Comparison of ENCODE assay signal across 16 cellular contexts in genomic region chr14:89231426-89232113, GRCh38.
DNase-seq lines count a peak whose midpoint lies in the region; ATAC-seq, FAIRE-seq and TF ChIP-seq lines count a peak whose summit lies in the region.
"Had no signal": no experiment of that assay in that cellular context is flagged by ENCODE, and none has a peak within 500 bp of the region (broad histone marks: within the 10 kb centered on the region; RNA-seq: fewer than 3 reads in every experiment).

No MANE protein-coding gene starts in this region.

- no peak overlapping the region for H3K4me2 ChIP-seq in HepG2 (ENCODE audit: low read depth, low read length)

- H3K9me3 ChIP-seq in HepG2 (ENCODE audit: low read length) (no peaks in the 10 kb centered on the region), right lobe of liver (no peaks in the 10 kb centered on the region)
- peaks cover 0 to 3% (median 0%) of the 10 kb centered on the region in 3 experiments for H3K9me3 ChIP-seq in naive thymus-derived CD4-positive, alpha-beta T cell (ENCODE audit: control insufficient read depth in 2 of 3, low read length in 3 of 3)

- intact Hi-C loops in HepG2 (cut with micrococcal nuclease; ENCODE audit: unreplicated experiment) = loop anchor here (1.0 kb wide), 1 partner anchor 46 kb away; no protein-coding TSS in a partner anchor
- intact Hi-C loops in right lobe of liver (cut with DNase I) = no loop called here
- intact Hi-C loops in naive thymus-derived CD4-positive, alpha-beta T cell (cut with micrococcal nuclease) = no loop called here

- peaks cover 83% of the 10 kb centered on the region for H3K4me1 ChIP-seq in HepG2 (ENCODE audit: insufficient read depth, low read length)
- H3K4me1 ChIP-seq in right lobe of liver = peaks cover 0 to 19% (median 0%) of the 10 kb centered on the region in 4 donors
- H3K4me1 ChIP-seq in naive thymus-derived CD4-positive, alpha-beta T cell (ENCODE audit: control insufficient read depth in 2 of 2, insufficient read depth in 2 of 2, low read length in 2 of 2) = peaks cover 0 to 1% of the 10 kb centered on the region in 2 donors

- H3K79me2 ChIP-seq in HepG2 (ENCODE audit: insufficient read depth, low read length) = peaks cover 44% of the 10 kb centered on the region

- no peak overlapping the region for H3K9ac ChIP-seq in HepG2 (ENCODE audit: insufficient read depth, low read depth, low read length)

- H3K4me3 Mint-ChIP-seq in naive thymus-derived CD4-positive, alpha-beta T cell = peak overlapping the region in 2 of 10 donors; percentile 7
- no peak overlapping the region for H3K4me3 Mint-ChIP-seq in stimulated activated naive B cell treated with anti-CD40 and anti-IgM and Interleukin-4, amounts not matched to agents 10 μg/mL and 1 μg/mL and 100 μg/mL, for 72 hours
- H3K4me3 Mint-ChIP-seq: CD14-positive monocyte had no signal

- H3K27me3 Mint-ChIP-seq in naive thymus-derived CD4-positive, alpha-beta T cell = no peaks in the 10 kb centered on the region
- no peaks in the 10 kb centered on the region for H3K27me3 Mint-ChIP-seq in stimulated activated naive B cell treated with anti-CD40 and anti-IgM and Interleukin-4, amounts not matched to agents 10 μg/mL and 1 μg/mL and 100 μg/mL, for 72 hours

- H3K27ac ChIP-seq in HepG2 (ENCODE audit: extremely low read length, insufficient read depth, low read length) = peak overlapping the region; percentile 45
- no peak overlapping the region for H3K27ac ChIP-seq in right lobe of liver
- no peak overlapping the region for H3K27ac ChIP-seq in naive thymus-derived CD4-positive, alpha-beta T cell (ENCODE audit: low read depth, low read length)
- H3K27ac ChIP-seq: SK-N-MC had no signal

- peak overlapping the region in 5 of 9 donors; percentile 3 to 45 (median 23) for H3K27ac Mint-ChIP-seq in naive thymus-derived CD4-positive, alpha-beta T cell
- peak overlapping the region; percentile 44 for H3K27ac Mint-ChIP-seq in stimulated activated naive B cell treated with anti-CD40 and anti-IgM and Interleukin-4, amounts not matched to agents 10 μg/mL and 1 μg/mL and 100 μg/mL, for 72 hours

- TF ChIP-seq EP300 in HepG2 (IDR thresholded peaks at IDR 0.05; ENCODE audit: low read depth in 2 of 2, low read length in 2 of 2) (no peak), HepG2 (CRISPR knock-in tag; IDR thresholded peaks at IDR 0.05; ENCODE audit: borderline replicate concordance) (no peak)

- no peak overlapping the region for H2AFZ ChIP-seq in HepG2 (ENCODE audit: low read length)

- H4K20me1 ChIP-seq in HepG2 (ENCODE audit: insufficient read depth, low read length) = peaks cover 26% of the 10 kb centered on the region; the same call in 1 of the 2 replicates

- H3K4me3 ChIP-seq in HepG2 (replicated peaks in 1 of 3; ENCODE audit: insufficient read depth in 1 of 3, low read depth in 2 of 3, low read length in 3 of 3) (no peak overlapping the region), right lobe of liver (no peak overlapping the region)
- no peak overlapping the region for H3K4me3 ChIP-seq in naive thymus-derived CD4-positive, alpha-beta T cell (ENCODE audit: low read length)
- H3K4me3 ChIP-seq: SK-N-MC had no signal

- in situ Hi-C loops in HepG2 (cut with HindIII; ENCODE audit: extremely low pct_ligation_motif_present, low pct_unique_long_range_greater_than_20kb) = loop anchor here (25.0 kb wide), 1 partner anchor 681 kb away; no protein-coding TSS in a partner anchor

- BruUV-seq in HepG2 (replicated peaks; lab: Mats Ljungman, UMichigan) = no TSS peak

- TF ChIP-seq POLR2A in HepG2 (IDR thresholded peaks at IDR 0.05; ENCODE audit: insufficient read depth in 1 of 2, low read depth in 2 of 2, low read length in 2 of 2) = no peak
- no peak for TF ChIP-seq POLR2A in right lobe of liver (IDR thresholded peaks at IDR 0.05)

- CTCF ChIA-PET in HepG2 (lab: Yijun Ruan, JAX; ENCODE audit: low intra/inter-chr PET ratio, low total read pairs) = no interaction called here
- CTCF ChIA-PET in naive thymus-derived CD4-positive, alpha-beta T cell (lab: Charles Lee) = interaction anchor here (0.6 kb wide), 1 partner anchor 259 kb away, joined by 3 read pairs; no protein-coding TSS in a partner anchor

- no peak for TF ChIP-seq RAD21 in HepG2 (CRISPR knock-in tag; IDR thresholded peaks at IDR 0.05)

- POLR2A ChIA-PET in HepG2 (lab: Yijun Ruan, JAX) = interaction anchor here (2.1 kb wide), 1 partner anchor 120 kb away, joined by 5 read pairs; no protein-coding TSS in a partner anchor
- POLR2A ChIA-PET in naive thymus-derived CD4-positive, alpha-beta T cell (lab: Charles Lee) = no interaction called here

- ATAC-seq in HepG2 (no peak; the same call in 1 of the 3 replicates), right lobe of liver (no peak)
- ATAC-seq in naive thymus-derived CD4-positive, alpha-beta T cell = no peak
- no peak for ATAC-seq in stimulated activated naive B cell treated with anti-CD40 and anti-IgM and Interleukin-4, amounts not matched to agents 10 μg/mL and 1 μg/mL and 100 μg/mL, for 72 hours (replicated peaks)
- ATAC-seq: HCT116, PC-3 had no signal

- H3K36me3 ChIP-seq in HepG2 (replicated peaks in 1 of 2; ENCODE audit: control insufficient read depth in 1 of 2, insufficient read depth in 2 of 2, low read length in 2 of 2) = peaks cover 7 to 9% of the 10 kb centered on the region in 2 experiments; a peak in 4 of 5 replicates
- no peaks in the 10 kb centered on the region for H3K36me3 ChIP-seq in right lobe of liver
- H3K36me3 ChIP-seq in naive thymus-derived CD4-positive, alpha-beta T cell (ENCODE audit: control insufficient read depth in 2 of 3, insufficient read depth in 3 of 3, low read length in 3 of 3) = no peaks in the 10 kb centered on the region

- peaks cover 0 to 45% (median 12%) of the 10 kb centered on the region in 5 donors for H3K36me3 Mint-ChIP-seq in naive thymus-derived CD4-positive, alpha-beta T cell
- peaks cover 43 to 56% of the 10 kb centered on the region in 2 donors for H3K36me3 Mint-ChIP-seq in stimulated activated naive B cell treated with anti-CD40 and anti-IgM and Interleukin-4, amounts not matched to agents 10 μg/mL and 1 μg/mL and 100 μg/mL, for 72 hours

- H3K9me3 Mint-ChIP-seq in naive thymus-derived CD4-positive, alpha-beta T cell = peaks cover 0 to 5% (median 0%) of the 10 kb centered on the region in 11 donors
- H3K9me3 Mint-ChIP-seq in stimulated activated naive B cell treated with anti-CD40 and anti-IgM and Interleukin-4, amounts not matched to agents 10 μg/mL and 1 μg/mL and 100 μg/mL, for 72 hours = no peaks in the 10 kb centered on the region

- WGBS in HepG2 (ENCODE audit: low lambda C conversion rate) = 97% methylated on average over 10 of the region's 15 CpGs
- WGBS in right lobe of liver (ENCODE audit: insufficient coverage, low coverage, low lambda C conversion rate, missing lambda C conversion rate) = 92% methylated on average over 7 of the region's 15 CpGs

- TF ChIP-seq CTCF in HepG2 (CRISPR knock-in tag; IDR thresholded peaks at IDR 0.05) (no peak), right lobe of liver (IDR thresholded peaks at IDR 0.05) (no peak)

- DNase-seq in HepG2 (ENCODE audit: low spot score) (no peak), right lobe of liver (no peak), cerebellar nuclear complex (lab: John Stamatoyannopoulos, UW) (peak; percentile 59 to 71), LoVo (ENCODE audit: low spot score) (no peak)
- no peak for DNase-seq in naive thymus-derived CD4-positive, alpha-beta T cell
- no peak for DNase-seq in stimulated activated naive B cell treated with anti-CD40 and anti-IgM and Interleukin-4, amounts not matched to agents 10 μg/mL and 1 μg/mL and 100 μg/mL, for 72 hours
- no peak for DNase-seq in activated naive CD4-positive, alpha-beta T cell (lab: John Stamatoyannopoulos, UW)
- DNase-seq in stimulated activated naive CD4-positive, alpha-beta T cell treated with Interleukin-2 at 50 U/mL for 16 hours (lab: John Stamatoyannopoulos, UW) = no peak
- DNase-seq: NCI-H1092, NCI-H1694, NCI-H526, PC-3 had no signal

- no peak for FAIRE-seq in HepG2 (lab: Jason Lieb, UNC)
- FAIRE-seq: A204.1 had no signal

- H3K4me1 Mint-ChIP-seq in naive thymus-derived CD4-positive, alpha-beta T cell = peaks cover 28 to 87% (median 80%) of the 10 kb centered on the region in 7 donors
- H3K4me1 Mint-ChIP-seq in stimulated activated naive B cell treated with anti-CD40 and anti-IgM and Interleukin-4, amounts not matched to agents 10 μg/mL and 1 μg/mL and 100 μg/mL, for 72 hours = peaks cover 46 to 63% of the 10 kb centered on the region in 2 donors

- no peaks in the 10 kb centered on the region for H3K27me3 ChIP-seq in HepG2 (ENCODE audit: control insufficient read depth in 1 of 2, insufficient read depth in 2 of 2, low read length in 2 of 2)
- H3K27me3 ChIP-seq in right lobe of liver = no peaks in the 10 kb centered on the region
- H3K27me3 ChIP-seq in naive thymus-derived CD4-positive, alpha-beta T cell (ENCODE audit: control insufficient read depth in 2 of 2, insufficient read depth in 2 of 2, low read length in 2 of 2) = no peaks in the 10 kb centered on the region

TF ChIP-seq in HepG2, 621 proteins besides CTCF, POLR2A, EP300 and RAD21 (continues in another document):
- TF ChIP-seq THAP9 (CRISPR knock-in tag; IDR thresholded peaks at IDR 0.05; ENCODE audit: borderline replicate concordance) = 0 out of 2 replicates have a peak, but pooled peaks have one; percentile 25

Comparison
In these comparisons a context has a peak if more than half of its experiments do, and no peak if none do; other contexts are left out.
1. DNase-seq: peak in cerebellar nuclear complex (2 of 2); none in HepG2 (single experiment), right lobe of liver (0 of 3), naive thymus-derived CD4-positive, alpha-beta T cell (0 of 9), stimulated activated naive B cell treated with anti-CD40 and anti-IgM and Interleukin-4, amounts not matched to agents 10 μg/mL and 1 μg/mL and 100 μg/mL, for 72 hours (single experiment), activated naive CD4-positive, alpha-beta T cell (0 of 4), LoVo (single experiment) and stimulated activated naive CD4-positive, alpha-beta T cell treated with Interleukin-2 at 50 U/mL for 16 hours (single experiment).